In genomic region chr18:32770181-32770650, GRCh38 we compare ENCODE assay signal across 1 cellular context.
A peak's percentile ranks its signal among the peaks of the same experiment; 100 is the strongest.
TF ChIP-seq lines count a peak whose summit lies in the region.

No MANE protein-coding gene starts in this region.

TF ChIP-seq in HepG2, 621 proteins besides CTCF, POLR2A, EP300 and RAD21 (continued from another document and continues in another):
- TF ChIP-seq E2F5 (CRISPR knock-in tag; conservative IDR thresholded peaks at IDR 0.05), result 0 out of 2 replicates have a peak, but pooled peaks have one; percentile 44
- no peak for TF ChIP-seq SOX6 (IDR thresholded peaks at IDR 0.05)
- TF ChIP-seq SOX6 (CRISPR knock-in tag; IDR thresholded peaks at IDR 0.05), result no peak
- TF ChIP-seq HOXD1 (CRISPR knock-in tag; IDR thresholded peaks at IDR 0.05), result no peak
- TF ChIP-seq SKI (IDR thresholded peaks at IDR 0.05; ENCODE audit: partially characterized antibody), result no peak
- no peak for TF ChIP-seq DNMT3B (CRISPR knock-in tag; conservative IDR thresholded peaks at IDR 0.05)
- TF ChIP-seq POLR2AphosphoS2 (IDR thresholded peaks at IDR 0.05; ENCODE audit: low read depth, low read length), result no peak
- peak; percentile 31; the same call in 1 of the 2 replicates for TF ChIP-seq TAF1 (CRISPR knock-in tag; IDR thresholded peaks at IDR 0.05)
- TF ChIP-seq RXRB (CRISPR knock-in tag; IDR thresholded peaks at IDR 0.05; ENCODE audit: borderline replicate concordance), result no peak
- TF ChIP-seq ZSCAN30 (CRISPR knock-in tag; IDR thresholded peaks at IDR 0.05), result no peak
- TF ChIP-seq ZZZ3 (CRISPR knock-in tag; IDR thresholded peaks at IDR 0.05; ENCODE audit: borderline replicate concordance), result no peak
- peak; percentile 22; the same call in 1 of the 2 replicates for TF ChIP-seq FOXP4 (CRISPR knock-in tag; IDR thresholded peaks at IDR 0.05)
- no peak for TF ChIP-seq RORA (CRISPR knock-in tag; IDR thresholded peaks at IDR 0.05)
- peak; percentile 22; the same call in 1 of the 2 replicates for TF ChIP-seq ZNF543 (CRISPR knock-in tag; IDR thresholded peaks at IDR 0.05)
- TF ChIP-seq NR2F1 (CRISPR knock-in tag; IDR thresholded peaks at IDR 0.05), result peak in 1 of 2 experiments; percentile 28; a peak in 1 of 4 replicates
- peak; percentile 75; the same call in 1 of the 2 replicates for TF ChIP-seq ZNF605 (CRISPR knock-in tag; IDR thresholded peaks at IDR 0.05)
- TF ChIP-seq HNRNPLL (IDR thresholded peaks at IDR 0.05; ENCODE audit: low read depth, low read length, poor library complexity, severe bottlenecking), result no peak
- peak; percentile 37 for TF ChIP-seq YY1 (IDR thresholded peaks at IDR 0.05; ENCODE audit: insufficient read depth, insufficient replicate concordance, low read depth, low read length)
- TF ChIP-seq ZNF343 (CRISPR knock-in tag; IDR thresholded peaks at IDR 0.05), result no peak
- no peak for TF ChIP-seq NR2C2 (CRISPR knock-in tag; IDR thresholded peaks at IDR 0.05; ENCODE audit: borderline replicate concordance)
- peak; percentile 23; the same call in 1 of the 2 replicates for TF ChIP-seq KDM2A (CRISPR knock-in tag; IDR thresholded peaks at IDR 0.05; ENCODE audit: borderline replicate concordance, low read depth)
- TF ChIP-seq ZFP1 (CRISPR knock-in tag; IDR thresholded peaks at IDR 0.05), result no peak
- no peak for TF ChIP-seq GATAD2A (CRISPR knock-in tag; IDR thresholded peaks at IDR 0.05)
- no peak for TF ChIP-seq NKX3-1 (CRISPR knock-in tag; IDR thresholded peaks at IDR 0.05)
- no peak for TF ChIP-seq ZNF841 (CRISPR knock-in tag; IDR thresholded peaks at IDR 0.05; ENCODE audit: borderline replicate concordance)
- TF ChIP-seq ZNF430 (CRISPR knock-in tag; IDR thresholded peaks at IDR 0.05), result peak; percentile 55; the same call in 1 of the 2 replicates
- 0 out of 2 replicates have a peak, but pooled peaks have one; percentile 26 for TF ChIP-seq ZBTB2 (CRISPR knock-in tag; IDR thresholded peaks at IDR 0.05; ENCODE audit: low read depth)
- TF ChIP-seq SUZ12 (IDR thresholded peaks at IDR 0.05; ENCODE audit: low read depth, low read length), result no peak
- TF ChIP-seq ZNF451 (CRISPR knock-in tag; IDR thresholded peaks at IDR 0.05), result peak; percentile 58; the same call in 1 of the 2 replicates
- TF ChIP-seq ZNF644 (CRISPR knock-in tag; IDR thresholded peaks at IDR 0.05; ENCODE audit: low read depth), result no peak
- TF ChIP-seq POLR2G (IDR thresholded peaks at IDR 0.05; ENCODE audit: low read depth, low read length), result peak; percentile 60
- peak; percentile 37; the same call in 1 of the 2 replicates for TF ChIP-seq MIER3 (CRISPR knock-in tag; IDR thresholded peaks at IDR 0.05; ENCODE audit: borderline replicate concordance)
- no peak for TF ChIP-seq ZNF282 (IDR thresholded peaks at IDR 0.05; ENCODE audit: partially characterized antibody)
- no peak for TF ChIP-seq FOXP1 (IDR thresholded peaks at IDR 0.05)
- no peak for TF ChIP-seq FOXP1 (CRISPR knock-in tag; IDR thresholded peaks at IDR 0.05)
- TF ChIP-seq MEIS2 (CRISPR knock-in tag; IDR thresholded peaks at IDR 0.05), result no peak; the same call in 1 of the 2 replicates
- no peak for TF ChIP-seq MYC (CRISPR knock-in tag; IDR thresholded peaks at IDR 0.05; ENCODE audit: borderline replicate concordance)
- TF ChIP-seq ZNF441 (CRISPR knock-in tag; IDR thresholded peaks at IDR 0.05; ENCODE audit: borderline replicate concordance), result no peak
- TF ChIP-seq ARID2 (CRISPR knock-in tag; IDR thresholded peaks at IDR 0.05; ENCODE audit: borderline replicate concordance), result 0 out of 2 replicates have a peak, but pooled peaks have one; percentile 57
- TF ChIP-seq POGK (CRISPR knock-in tag; conservative IDR thresholded peaks at IDR 0.05), result no peak
- 0 out of 2 replicates have a peak, but pooled peaks have one; percentile 15 for TF ChIP-seq ZSCAN29 (CRISPR knock-in tag; conservative IDR thresholded peaks at IDR 0.05)
- peak; percentile 1 for TF ChIP-seq SRSF1 (optimal IDR thresholded peaks at IDR 0.05; ENCODE audit: low read depth, low read length)
- peak; percentile 84; the same call in 1 of the 2 replicates for TF ChIP-seq SNAI1 (CRISPR knock-in tag; IDR thresholded peaks at IDR 0.05; ENCODE audit: borderline replicate concordance)
- no peak for TF ChIP-seq TEF (CRISPR knock-in tag; IDR thresholded peaks at IDR 0.05)
- 0 out of 2 replicates have a peak, but pooled peaks have one; percentile 45 for TF ChIP-seq NR2F6 (IDR thresholded peaks at IDR 0.05)
- peak; percentile 55 for TF ChIP-seq NR2F6 (CRISPR knock-in tag; IDR thresholded peaks at IDR 0.05)
- peak; percentile 77 for TF ChIP-seq ZNF18 (CRISPR knock-in tag; IDR thresholded peaks at IDR 0.05; ENCODE audit: insufficient replicate concordance)
- TF ChIP-seq FOXK1 (CRISPR knock-in tag; IDR thresholded peaks at IDR 0.05; ENCODE audit: borderline replicate concordance, low read depth), result no peak
- no peak for TF ChIP-seq TAF15 (IDR thresholded peaks at IDR 0.05; ENCODE audit: low read depth, low read length, poor library complexity, severe bottlenecking)
- TF ChIP-seq ZNF326 (CRISPR knock-in tag; IDR thresholded peaks at IDR 0.05; ENCODE audit: borderline replicate concordance), result no peak
- no peak for TF ChIP-seq SNAPC5 (CRISPR knock-in tag; IDR thresholded peaks at IDR 0.05; ENCODE audit: borderline replicate concordance)
- no peak for TF ChIP-seq SRSF4 (IDR thresholded peaks at IDR 0.05; ENCODE audit: low read depth, low read length, poor library complexity, severe bottlenecking)
- TF ChIP-seq CSRNP1 (CRISPR knock-in tag; IDR thresholded peaks at IDR 0.05), result peak; percentile 48; the same call in 1 of the 2 replicates
- no peak for TF ChIP-seq FOSL1 (CRISPR knock-in tag; IDR thresholded peaks at IDR 0.05; ENCODE audit: borderline replicate concordance)
- TF ChIP-seq ZNF598 (CRISPR knock-in tag; IDR thresholded peaks at IDR 0.05; ENCODE audit: borderline replicate concordance), result no peak
- TF ChIP-seq FOXJ3 (CRISPR knock-in tag; IDR thresholded peaks at IDR 0.05; ENCODE audit: borderline replicate concordance), result no peak
- TF ChIP-seq ZNF747 (CRISPR knock-in tag; IDR thresholded peaks at IDR 0.05; ENCODE audit: borderline replicate concordance), result no peak
- no peak for TF ChIP-seq TIGD3 (CRISPR knock-in tag; IDR thresholded peaks at IDR 0.05; ENCODE audit: borderline replicate concordance)
- no peak for TF ChIP-seq GLMP (CRISPR knock-in tag; IDR thresholded peaks at IDR 0.05; ENCODE audit: borderline replicate concordance)
- no peak for TF ChIP-seq TBX3 (IDR thresholded peaks at IDR 0.05; ENCODE audit: borderline replicate concordance)
- no peak; the same call in 1 of the 2 replicates for TF ChIP-seq BORCS8-MEF2B (CRISPR knock-in tag; IDR thresholded peaks at IDR 0.05)
- TF ChIP-seq TP53 (CRISPR knock-in tag; conservative IDR thresholded peaks at IDR 0.05), result no peak
- no peak for TF ChIP-seq STAG1 (CRISPR knock-in tag; IDR thresholded peaks at IDR 0.05)
